15 cellular contexts compared by ENCODE assay signal in genomic region chr7:70585071-70585470, GRCh38.
A peak's percentile ranks its signal among the peaks of the same experiment; 100 is the strongest.
DNase-seq lines count a peak whose midpoint lies in the region; ATAC-seq, FAIRE-seq and TF ChIP-seq lines count a peak whose summit lies in the region.
"Had no signal": no experiment of that assay in that cellular context is flagged by ENCODE, and none has a peak within 500 bp of the region (broad histone marks: within the 10 kb centered on the region; RNA-seq: fewer than 3 reads in every experiment).

No MANE protein-coding gene starts in this region.

- 67 to 93% methylated on average over 4 of the region's 4 CpGs for WGBS in pancreas, 2 donors

- H3K9me3 ChIP-seq in BE2C (no peaks in the 10 kb centered on the region), WERI-Rb-1 (ENCODE audit: severe bottlenecking) (no peaks in the 10 kb centered on the region), pancreas (no peaks in the 10 kb centered on the region)
- H3K9me3 ChIP-seq: BLaER1 treated with 17β-estradiol and CSF1 and Interleukin-3, amounts not matched to agents 10 nM and 100 nM had no signal

- H3K27me3 ChIP-seq in BE2C: no peaks in the 10 kb centered on the region
- no peaks in the 10 kb centered on the region for H3K27me3 ChIP-seq in WERI-Rb-1 (ENCODE audit: insufficient read depth, low read depth, severe bottlenecking)
- no peaks in the 10 kb centered on the region for H3K27me3 ChIP-seq in pancreas
- H3K27me3 ChIP-seq: BLaER1 treated with 17β-estradiol and CSF1 and Interleukin-3, amounts not matched to agents 10 nM and 100 nM had no signal

- no peak overlapping the region for H3K27ac ChIP-seq in WERI-Rb-1
- no peak overlapping the region for H3K27ac ChIP-seq in pancreas
- H3K27ac ChIP-seq: BLaER1 treated with 17β-estradiol and CSF1 and Interleukin-3, amounts not matched to agents 10 nM and 100 nM had no signal

- no peak for FAIRE-seq in pancreas (lab: Jason Lieb, UNC)

- no peak overlapping the region for H3K4me3 ChIP-seq in BE2C (ENCODE audit: low read depth, low read length)
- no peak overlapping the region for H3K4me3 ChIP-seq in GM12865 (ENCODE audit: low read depth, low read length)
- no peak overlapping the region for H3K4me3 ChIP-seq in WERI-Rb-1 (ENCODE audit: low read depth, low read length)
- H3K4me3 ChIP-seq in pancreas: no peak overlapping the region
- H3K4me3 ChIP-seq: BLaER1 treated with 17β-estradiol and CSF1 and Interleukin-3, amounts not matched to agents 10 nM and 100 nM had no signal

- no peak for ATAC-seq in pancreas
- ATAC-seq in HG03108 (IDR thresholded peaks at IDR 0.05; ENCODE audit: unreplicated experiment): no peak
- ATAC-seq: Panc1 had no signal

- peak; percentile 37 for DNase-seq in BE2C
- DNase-seq in GM12865 (ENCODE audit: low read depth): peak; percentile 13
- no peak for DNase-seq in WERI-Rb-1
- DNase-seq in iPS-NIHi11 (ENCODE audit: low spot score): peak; percentile 57
- no peak for DNase-seq in hippocampal formation (lab: John Stamatoyannopoulos, UW)
- DNase-seq in amygdala (lab: John Stamatoyannopoulos, UW): no peak
- no peak for DNase-seq in pancreas
- DNase-seq: activated naive CD8-positive, alpha-beta T cell treated with anti-CD3 and anti-CD28 coated beads for 36 hours; DMS79; left colon; NCI-H446 treated with DMSO at 0.1 percent for 48 hours; SW 1271 had no signal

- peak; percentile 65 for TF ChIP-seq CTCF in BE2C (IDR thresholded peaks at IDR 0.05; ENCODE audit: low read depth, low read length)
- TF ChIP-seq CTCF in GM12865 (IDR thresholded peaks at IDR 0.05; ENCODE audit: insufficient read depth, low read depth, low read length, missing control alignments): no peak
- peak; percentile 44; the same call in 1 of the 2 replicates for TF ChIP-seq CTCF in WERI-Rb-1 (IDR thresholded peaks at IDR 0.05; ENCODE audit: low read depth, low read length)
- no peak for TF ChIP-seq CTCF in pancreas (IDR thresholded peaks at IDR 0.05)

- peaks cover 13% of the 10 kb centered on the region; the same call in 1 of the 2 replicates for H3K4me1 ChIP-seq in BE2C
- peaks cover 0 to 5% (median 0%) of the 10 kb centered on the region in 3 donors for H3K4me1 ChIP-seq in pancreas

- intact Hi-C loops in pancreas (cut with DNase I): no loop called here

- no peaks in the 10 kb centered on the region for H3K36me3 ChIP-seq in BE2C
- no peaks in the 10 kb centered on the region for H3K36me3 ChIP-seq in WERI-Rb-1
- H3K36me3 ChIP-seq in pancreas: no peaks in the 10 kb centered on the region

Comparison
In these comparisons a context has a peak if more than half of its experiments do, and no peak if none do; other contexts are left out.
1. DNase-seq: peak in BE2C (single experiment), GM12865 (single experiment) and iPS-NIHi11 (single experiment); none in WERI-Rb-1 (single experiment), hippocampal formation (0 of 2), amygdala (0 of 56) and pancreas (0 of 6).
2. CTCF ChIP-seq: peak in BE2C (single experiment) and WERI-Rb-1 (single experiment); none in GM12865 (single experiment) and pancreas (0 of 4).